ENCODE assay signal across 31 cellular contexts in the genomic region with DNA sequence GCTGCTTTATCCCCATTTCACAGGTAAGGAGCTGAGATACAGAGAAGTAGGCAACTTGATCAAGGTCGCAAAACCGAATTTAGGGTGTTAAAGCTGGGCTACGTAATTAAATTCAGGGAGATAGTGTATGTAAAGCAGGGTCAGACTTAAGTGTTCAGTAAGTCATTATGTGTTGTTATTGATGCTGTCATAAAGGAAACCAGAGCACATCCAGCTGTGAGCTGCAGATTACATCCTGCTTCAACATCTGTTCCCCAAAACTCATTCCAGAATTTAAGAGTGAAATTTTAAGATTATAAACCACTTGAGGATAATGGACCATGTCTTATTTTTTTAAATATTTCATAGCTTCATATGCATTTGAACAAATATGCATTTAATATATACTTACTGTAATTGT.
"Had no signal": no experiment of that assay in that cellular context is flagged by ENCODE, and none has a peak within 500 bp of the region (broad histone marks: within the 10 kb centered on the region; RNA-seq: fewer than 3 reads in every experiment).

No MANE protein-coding gene starts in this region.

- DNase-seq: activated CD4-positive, alpha-beta T cell treated with anti-CD3 and anti-CD28 coated beads for 36 hours; activated CD4-positive, alpha-beta T cell treated with anti-CD3 and anti-CD28 coated beads, Interleukin-2, amount 10 ng/mL, durations not matched to agents 7 days and 5 days; activated CD4-positive, alpha-beta T cell treated with anti-CD3 and anti-CD28 coated beads, Interleukin-2, amount 50 U/mL, for 48 hours; activated CD8-positive, alpha-beta T cell treated with anti-CD3 and anti-CD28 coated beads, Interleukin-2, amount 10 ng/mL, durations not matched to agents 7 days and 5 days; activated gamma-delta T cell; activated naive CD4-positive, alpha-beta T cell treated with Interleukin-2 at 50 U/mL for 16 hours; activated naive CD8-positive, alpha-beta T cell treated with anti-CD3 and anti-CD28 coated beads, Interleukin-2, amount 10 ng/mL, durations not matched to agents 7 days and 5 days; activated T-cell treated with anti-CD3 and anti-CD28 coated beads, Interleukin-2, amount 50 U/mL, for 24 hours; amygdala; Kasumi-1; MG63; NCI-H1048; NCI-H1105 treated with DMSO at 0.1 percent for 48 hours; NCI-H1436; NCI-H1694; NCI-H1930; NCI-H2081 treated with DMSO at 0.1 percent for 48 hours; NCI-H226; NCI-H446 treated with DMSO at 0.1 percent for 48 hours; NCI-H524; NCI-H748 treated with DMSO at 0.1 percent for 48 hours; SHP77 treated with DMSO at 0.1 percent for 48 hours; T-helper 1 cell; T-helper 2 cell; T-helper 9 cell had no signal

- H3K36me3 ChIP-seq: ascending aorta, cardiac muscle cell, MG63, SJSA1 had no signal

- ATAC-seq: activated CD4-positive, alpha-beta T cell treated with anti-CD3 and anti-CD28 coated beads for 36 hours; activated CD4-positive, CD25-positive, alpha-beta regulatory T cell treated with anti-CD3 and anti-CD28 coated beads, Interleukin-2, amount 50 U/mL, for 24 hours; activated CD8-positive, alpha-beta T cell treated with anti-CD3 and anti-CD28 coated beads, Interleukin-2, amount 10 ng/mL, durations not matched to agents 7 days and 5 days; SK-N-SH treated with all-trans-retinoic acid at 6 μM for 48 hours; WTC11 had no signal

- H3K4me1 ChIP-seq: ascending aorta, SJSA1 had no signal

- H3K27ac ChIP-seq: ascending aorta, cardiac muscle cell, SJSA1 had no signal

- H3K9me3 ChIP-seq: ascending aorta, MG63, SJSA1 had no signal

- H3K4me3 ChIP-seq: ascending aorta, cardiac muscle cell, MG63, SJSA1 had no signal

- H3K27me3 ChIP-seq: ascending aorta, cardiac muscle cell, MG63, SJSA1 had no signal
